In genomic region chr4:168619266-168619631, GRCh38 we compare ENCODE assay signal across 20 cellular contexts.
A peak's percentile ranks its signal among the peaks of the same experiment; 100 is the strongest.
DNase-seq lines count a peak whose midpoint lies in the region; ATAC-seq, FAIRE-seq and TF ChIP-seq lines count a peak whose summit lies in the region.
"Had no signal": no experiment of that assay in that cellular context is flagged by ENCODE, and none has a peak within 500 bp of the region (broad histone marks: within the 10 kb centered on the region; RNA-seq: fewer than 3 reads in every experiment).

No MANE protein-coding gene starts in this region.

- ATAC-seq in SK-N-SH treated with all-trans-retinoic acid at 6 μM for 48 hours (peak; percentile 14), HG03469 (IDR thresholded peaks at IDR 0.05; ENCODE audit: unreplicated experiment) (no peak)

- intact Hi-C loops in left ventricle myocardium inferior (cut with micrococcal nuclease) (no loop called here), kidney (cut with DNase I) (no loop called here)

- no peak overlapping the region for H3K4me2 ChIP-seq in parathyroid adenoma (ENCODE audit: low read length)

- TF ChIP-seq CTCF in HEK293 (tag by site-specific recombination; IDR thresholded peaks at IDR 0.05) (no peak), left ventricle myocardium inferior (IDR thresholded peaks at IDR 0.05; ENCODE audit: borderline replicate concordance) (no peak), parathyroid adenoma (IDR thresholded peaks at IDR 0.05) (no peak), kidney (IDR thresholded peaks at IDR 0.05; ENCODE audit: borderline replicate concordance, extremely low read depth, insufficient read depth) (no peak)

- H3K4me1 ChIP-seq in HEK293 (ENCODE audit: control insufficient read depth, insufficient read depth, low read length) (no peaks in the 10 kb centered on the region; the same call in 1 of the 2 replicates), left ventricle myocardium inferior (peaks cover 61% of the 10 kb centered on the region), parathyroid adenoma (peaks cover 6% of the 10 kb centered on the region), kidney (ENCODE audit: control insufficient read depth in 1 of 2, insufficient read depth in 1 of 2, low read depth in 1 of 2, low read length in 2 of 2) (no peaks in the 10 kb centered on the region)

- peak overlapping the region; percentile 42 for H2AFZ ChIP-seq in parathyroid adenoma

- DNase-seq in left ventricle myocardium inferior = no peak
- DNase-seq in kidney = no peak
- DNase-seq in GM19239 (ENCODE audit: insufficient read length, low spot score) = no peak
- no peak for DNase-seq in cerebellum (ENCODE audit: low spot score)
- DNase-seq: activated CD4-positive, alpha-beta T cell treated with anti-CD3 and anti-CD28 coated beads, Interleukin-2, amount 50 U/mL, for 1 hour; activated naive CD4-positive, alpha-beta T cell treated with anti-CD3 and anti-CD28 coated beads, Interleukin-2, amount 10 ng/mL, durations not matched to agents 7 days and 5 days; activated T-cell treated with anti-CD3 and anti-CD28 coated beads for 4 hours; HCEC 1CT; NCI-H1092; NCI-H69; ovary; small intestine; stimulated activated CD4-positive, alpha-beta T cell treated with anti-CD3 and anti-CD28 coated beads, Interleukin-4, amount 100 ng/mL, for 4 hours; stimulated activated CD8-positive, alpha-beta memory T cell treated with anti-CD3 and anti-CD28 coated beads, Interleukin-4, amount 100 ng/mL, for 48 hours; substantia nigra had no signal

- H3K9ac ChIP-seq in parathyroid adenoma = no peak overlapping the region
- no peak overlapping the region for H3K9ac ChIP-seq in kidney (ENCODE audit: low read length in 2 of 2)

- H3K36me3 ChIP-seq in HEK293 (ENCODE audit: control insufficient read depth in 2 of 2, insufficient read depth in 1 of 2, low read length in 2 of 2) (no peaks in the 10 kb centered on the region), left ventricle myocardium inferior (no peaks in the 10 kb centered on the region), parathyroid adenoma (ENCODE audit: control insufficient read depth, insufficient read depth, low read length) (no peaks in the 10 kb centered on the region), kidney (ENCODE audit: control insufficient read depth in 1 of 2, insufficient read depth in 2 of 2, low read length in 2 of 2) (no peaks in the 10 kb centered on the region)
- H3K36me3 ChIP-seq: ovary had no signal

- FAIRE-seq in kidney (lab: Jason Lieb, UNC) = no peak
- no peak for FAIRE-seq in GM19239 (lab: Jason Lieb, UNC)
- FAIRE-seq: small intestine, TTC549 had no signal

- no peak overlapping the region for H3K4me3 ChIP-seq in HEK293 (ENCODE audit: low read depth, low read length)
- H3K4me3 ChIP-seq in left ventricle myocardium inferior = no peak overlapping the region
- H3K4me3 ChIP-seq in parathyroid adenoma (ENCODE audit: low read depth, low read length) = no peak overlapping the region
- no peak overlapping the region for H3K4me3 ChIP-seq in kidney (ENCODE audit: low read length in 2 of 2)
- H3K4me3 ChIP-seq: ovary had no signal

- POLR2A ChIA-PET in HEK293 (lab: Yijun Ruan, JAX) = interaction anchor here (1.4 to 1.8 kb wide), 2 partner anchors 12 to 15 kb away, joined by 6 to 7 read pairs; no protein-coding TSS in a partner anchor

- H3K27me3 ChIP-seq in left ventricle myocardium inferior (ENCODE audit: low read depth) (no peaks in the 10 kb centered on the region), parathyroid adenoma (ENCODE audit: control insufficient read depth, insufficient read depth, low read length) (no peaks in the 10 kb centered on the region)
- H3K27me3 ChIP-seq: ovary had no signal

- H3K27ac ChIP-seq in HEK293 (ENCODE audit: extremely low read depth, low read depth, low read length) (no peak overlapping the region), left ventricle myocardium inferior (replicated peaks) (peak overlapping the region; percentile 82), parathyroid adenoma (no peak overlapping the region), kidney (ENCODE audit: low read depth in 2 of 2, low read length in 2 of 2) (no peak overlapping the region)
- H3K27ac ChIP-seq: ovary had no signal

- H3K9me3 ChIP-seq in HEK293 (ENCODE audit: control insufficient read depth, insufficient read depth, low read depth, low read length) = no peaks in the 10 kb centered on the region
- no peaks in the 10 kb centered on the region for H3K9me3 ChIP-seq in left ventricle myocardium inferior (replicated peaks)
- H3K9me3 ChIP-seq in parathyroid adenoma (ENCODE audit: control insufficient read depth, low read length) = no peaks in the 10 kb centered on the region
- no peaks in the 10 kb centered on the region for H3K9me3 ChIP-seq in kidney (ENCODE audit: control insufficient read depth in 1 of 2, low read length in 2 of 2)
- H3K9me3 ChIP-seq: ovary had no signal

- H3K79me2 ChIP-seq in parathyroid adenoma = no peaks in the 10 kb centered on the region

- CTCF ChIA-PET in HEK293 (lab: Yijun Ruan, JAX) = no interaction called here

TF ChIP-seq in HEK293, 187 proteins besides CTCF, POLR2A, EP300 and RAD21 (continues in another document):
- TF ChIP-seq OSR2 (tag by site-specific recombination; IDR thresholded peaks at IDR 0.05) (0 out of 2 replicates have a peak, but pooled peaks have one; percentile 7), ZEB2 (tag by site-specific recombination; IDR thresholded peaks at IDR 0.05) (no peak), ZNF837 (tag by site-specific recombination; IDR thresholded peaks at IDR 0.05) (no peak), KLF7 (tag by site-specific recombination; IDR thresholded peaks at IDR 0.05; ENCODE audit: borderline replicate concordance) (no peak), ZNF449 (tag by site-specific recombination; IDR thresholded peaks at IDR 0.05) (peak; percentile 89), MYNN (tag by site-specific recombination; IDR thresholded peaks at IDR 0.05; ENCODE audit: borderline replicate concordance) (no peak), SCRT2 (tag by site-specific recombination; IDR thresholded peaks at IDR 0.05) (0 out of 2 replicates have a peak, but pooled peaks have one; percentile 68), ATF2 (tag by site-specific recombination; IDR thresholded peaks at IDR 0.05; ENCODE audit: low read depth) (0 out of 2 replicates have a peak, but pooled peaks have one; percentile 50)

TF ChIP-seq in SK-N-SH treated with all-trans-retinoic acid at 6 μM for 48 hours, 23 proteins besides CTCF, POLR2A, EP300 and RAD21 (continues in another document):
- TF ChIP-seq CSRNP3 (CRISPR knock-in tag; IDR thresholded peaks at IDR 0.05) (no peak), ZC3H10 (CRISPR knock-in tag; IDR thresholded peaks at IDR 0.05) (no peak), ISL1 (CRISPR knock-in tag; IDR thresholded peaks at IDR 0.05) (no peak), ZNF565 (CRISPR knock-in tag; conservative IDR thresholded peaks at IDR 0.05; ENCODE audit: low read depth) (no peak), POU6F1 (CRISPR knock-in tag; IDR thresholded peaks at IDR 0.05; ENCODE audit: borderline replicate concordance, low read depth) (no peak), ZFP3 (CRISPR knock-in tag; IDR thresholded peaks at IDR 0.05) (no peak), RARB (CRISPR knock-in tag; IDR thresholded peaks at IDR 0.05) (no peak)
- TF ChIP-seq, protein P1, sequence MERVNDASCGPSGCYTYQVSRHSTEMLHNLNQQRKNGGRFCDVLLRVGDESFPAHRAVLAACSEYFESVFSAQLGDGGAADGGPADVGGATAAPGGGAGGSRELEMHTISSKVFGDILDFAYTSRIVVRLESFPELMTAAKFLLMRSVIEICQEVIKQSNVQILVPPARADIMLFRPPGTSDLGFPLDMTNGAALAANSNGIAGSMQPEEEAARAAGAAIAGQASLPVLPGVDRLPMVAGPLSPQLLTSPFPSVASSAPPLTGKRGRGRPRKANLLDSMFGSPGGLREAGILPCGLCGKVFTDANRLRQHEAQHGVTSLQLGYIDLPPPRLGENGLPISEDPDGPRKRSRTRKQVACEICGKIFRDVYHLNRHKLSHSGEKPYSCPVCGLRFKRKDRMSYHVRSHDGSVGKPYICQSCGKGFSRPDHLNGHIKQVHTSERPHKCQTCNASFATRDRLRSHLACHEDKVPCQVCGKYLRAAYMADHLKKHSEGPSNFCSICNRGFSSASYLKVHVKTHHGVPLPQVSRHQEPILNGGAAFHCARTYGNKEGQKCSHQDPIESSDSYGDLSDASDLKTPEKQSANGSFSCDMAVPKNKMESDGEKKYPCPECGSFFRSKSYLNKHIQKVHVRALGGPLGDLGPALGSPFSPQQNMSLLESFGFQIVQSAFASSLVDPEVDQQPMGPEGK (CRISPR knock-in tag; IDR thresholded peaks at IDR 0.05; ENCODE audit: borderline replicate concordance) = no peak
